ENCODE assay signal across 1 cellular context in the genomic region with DNA sequence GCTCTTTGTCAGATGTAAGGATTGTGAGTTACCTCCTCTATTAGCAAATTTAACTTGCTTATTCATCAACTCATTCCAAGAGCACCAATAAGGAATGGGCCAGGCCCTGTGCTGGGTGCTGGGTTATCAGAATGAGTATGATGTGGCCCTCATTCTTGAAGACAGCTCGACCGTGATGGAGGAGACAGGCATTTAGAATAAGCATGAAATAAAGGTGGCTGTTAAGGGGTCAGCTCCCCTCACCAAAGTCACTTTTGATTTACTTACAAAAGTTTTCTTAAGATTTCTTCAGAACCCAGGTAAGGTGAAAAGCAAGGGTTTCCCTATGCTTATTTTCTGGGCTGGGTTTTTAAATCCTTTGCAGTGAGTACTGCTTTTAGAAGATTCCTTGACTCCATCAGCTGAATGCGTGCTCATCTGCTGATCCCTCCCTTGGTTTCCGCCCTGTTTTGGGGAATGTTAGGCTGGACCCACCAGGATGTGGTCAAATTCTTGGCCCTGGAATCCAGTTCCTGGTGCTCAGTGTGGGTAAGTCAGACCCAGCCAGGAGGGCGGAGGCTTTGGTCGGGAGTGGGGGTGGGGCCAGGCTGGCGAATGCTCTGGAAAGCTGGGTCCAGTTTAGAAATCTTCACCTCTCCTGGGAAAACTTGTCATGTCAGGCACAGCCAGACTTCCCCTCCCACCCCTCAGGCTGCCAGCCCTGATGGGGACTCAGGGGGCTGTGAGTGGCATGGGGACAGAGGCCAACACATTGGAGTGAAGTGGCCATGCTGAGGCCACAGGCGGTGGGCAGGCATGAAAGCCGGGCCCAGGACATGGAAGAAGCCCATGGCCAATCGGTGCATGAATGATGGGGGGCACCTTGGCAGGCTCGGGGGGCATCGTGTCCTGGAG.
TF ChIP-seq lines count a peak whose summit lies in the region.

No MANE protein-coding gene starts in this region.

TF ChIP-seq in GM23338, 12 proteins besides CTCF, POLR2A, EP300 and RAD21 (continued from another document):
- TF ChIP-seq ZNF462 (CRISPR knock-in tag; IDR thresholded peaks at IDR 0.05), result no peak
- no peak for TF ChIP-seq ZNF331 (CRISPR knock-in tag; IDR thresholded peaks at IDR 0.05; ENCODE audit: low read depth)
- no peak for TF ChIP-seq EZH2phosphoT487 (IDR thresholded peaks at IDR 0.05; ENCODE audit: unreplicated experiment)
- no peak for TF ChIP-seq EZH2 (IDR thresholded peaks at IDR 0.05; ENCODE audit: low read depth, unreplicated experiment)
- TF ChIP-seq POLR2AphosphoS5 (IDR thresholded peaks at IDR 0.05; ENCODE audit: low read depth), result no peak
- no peak for TF ChIP-seq CREB1 (CRISPR knock-in tag; IDR thresholded peaks at IDR 0.05; ENCODE audit: low read depth)
- no peak for TF ChIP-seq JUNB (IDR thresholded peaks at IDR 0.05; ENCODE audit: unreplicated experiment)
